8 cellular contexts compared by ENCODE assay signal in the genomic region with DNA sequence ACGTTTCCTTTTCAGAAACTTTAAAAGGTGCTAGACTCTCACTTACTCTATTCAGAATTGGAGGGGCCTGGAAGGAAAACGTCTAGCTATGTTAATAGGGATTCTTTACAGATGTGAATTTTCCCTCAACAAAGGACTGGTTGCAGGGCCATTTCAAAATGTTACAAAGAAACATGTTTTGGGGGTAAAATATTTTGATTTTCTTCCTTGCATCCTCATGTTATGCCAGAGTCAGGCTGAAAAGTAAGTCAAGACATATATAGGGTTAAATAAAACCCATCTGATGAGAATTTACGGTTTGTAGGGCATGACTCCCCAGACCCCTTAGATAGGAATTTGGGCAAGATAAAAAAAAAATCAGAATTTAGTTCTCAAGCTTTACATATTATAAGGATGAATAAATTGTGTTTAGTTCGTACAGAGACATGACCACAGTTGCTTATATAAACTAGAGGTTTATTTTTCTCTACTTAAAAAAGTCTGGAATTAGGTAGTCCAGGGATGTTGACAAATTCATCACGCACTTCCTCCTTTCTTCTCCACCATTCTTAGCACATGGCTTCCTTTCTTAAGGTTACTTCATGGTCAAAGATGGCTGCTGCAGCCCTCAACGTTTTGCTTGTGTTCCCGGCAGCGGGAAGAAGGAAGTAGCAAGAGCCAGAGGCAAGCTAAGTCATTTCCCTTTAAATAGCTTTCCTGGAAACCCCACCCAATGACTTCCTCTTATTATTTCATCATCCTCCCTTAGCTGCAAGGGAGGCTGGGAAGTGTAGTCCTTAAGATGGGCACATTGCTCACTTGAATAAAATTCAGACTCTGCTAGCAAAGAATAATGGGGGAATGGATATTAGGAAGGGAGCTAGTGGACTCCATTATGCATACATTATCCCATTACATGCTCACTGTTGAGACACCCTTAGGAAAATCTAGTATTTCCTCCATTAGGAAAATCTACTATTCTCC. TPM values are rescaled to one million over a fixed set of nuclear protein-coding genes. Genes with fewer than 3 reads are reported as not detected.
A peak's percentile ranks its signal among the peaks of the same experiment; 100 is the strongest.
DNase-seq lines count a peak whose midpoint lies in the region; ATAC-seq, FAIRE-seq and TF ChIP-seq lines count a peak whose summit lies in the region.
"Not testable (repeated sequence)": the region's sequence is repeated elsewhere in the genome, so short reads cannot be mapped to it uniquely, and the experiment has no call there.

No MANE protein-coding gene starts in this region.

- ATAC-seq in A549 (peak in 1 of 2 experiments; percentile 58; a peak in 3 of 6 replicates), HG02798 (IDR thresholded peaks at IDR 0.05; ENCODE audit: poor library complexity, unreplicated experiment) (peak; percentile 60)

- CTCF ChIA-PET in A549 (lab: Yijun Ruan, JAX), result interaction anchor here (0.8 to 2.4 kb wide), 6 partner anchors 19 to 142 kb away, joined by 3 to 8 read pairs (median 4); no protein-coding TSS in a partner anchor

- H2AFZ ChIP-seq in osteoblast (ENCODE audit: low read length), result not testable (repeated sequence)

- H3K4me3 ChIP-seq in A549; osteoblast (ENCODE audit: insufficient read depth, low read length): not testable (repeated sequence)

- H3K27ac Mint-ChIP-seq in activated naive CD8-positive, alpha-beta T cell, result peak overlapping the region; percentile 97

- not testable (repeated sequence) for TF ChIP-seq CTCF in A549 (IDR thresholded peaks at IDR 0.05); GM13976 (IDR thresholded peaks at IDR 0.05; ENCODE audit: borderline replicate concordance, control extremely low read depth, extremely low read depth, insufficient read depth, missing control alignments); osteoblast (IDR thresholded peaks at IDR 0.05; ENCODE audit: extremely low read depth, low read depth, low read length)

- H3K79me2 ChIP-seq in osteoblast (ENCODE audit: insufficient read depth, low read length), result not testable (repeated sequence)

- not testable (repeated sequence) for H3K27me3 Mint-ChIP-seq in activated naive CD8-positive, alpha-beta T cell

- not testable (repeated sequence) for H3K9me3 Mint-ChIP-seq in activated naive CD8-positive, alpha-beta T cell (ENCODE audit: low read depth)

- not testable (repeated sequence) for TF ChIP-seq EP300 in A549 (IDR thresholded peaks at IDR 0.05)

- TF ChIP-seq RAD21 in A549 (conservative IDR thresholded peaks at IDR 0.05 in 1 of 2, IDR thresholded peaks at IDR 0.05 in 1 of 2), result not testable (repeated sequence)

- H3K9me3 ChIP-seq in A549, result peaks cover 20% of the 10 kb centered on the region; the same call in 2 of the 3 replicates
- not testable (repeated sequence) for H3K9me3 ChIP-seq in osteoblast (ENCODE audit: low read depth, low read length)

- peaks cover 27% of the 10 kb centered on the region for H3K4me1 Mint-ChIP-seq in activated naive CD8-positive, alpha-beta T cell (ENCODE audit: low read depth)

- DNase-seq in A549 (ENCODE audit: low read depth in 1 of 2, low spot score in 1 of 2) (peak; percentile 44 to 88), GM13976 (ENCODE audit: low spot score) (peak; percentile 54), NCI-H2171 treated with DMSO at 0.1 percent for 48 hours (lab: John Stamatoyannopoulos, UW) (peak; percentile 85), SW480 (ENCODE audit: low spot score) (peak; percentile 46), glomerular endothelial cell (ENCODE audit: extremely low read depth, low read depth, low spot score) (peak; percentile 68), osteoblast (ENCODE audit: insufficient read length, low spot score, missing footprints) (peak; percentile 85)

- H3K4me2 ChIP-seq in A549; osteoblast (ENCODE audit: insufficient read depth, low read length): not testable (repeated sequence)

- peak overlapping the region in 1 of 2 experiments; percentile 83; a peak in 3 of 6 replicates for H3K27ac ChIP-seq in A549
- not testable (repeated sequence) for H3K27ac ChIP-seq in osteoblast (ENCODE audit: low read depth, low read length)

- not testable (repeated sequence) for FAIRE-seq in A549 (lab: Jason Lieb, UNC)

- H3K27me3 ChIP-seq in osteoblast (ENCODE audit: insufficient read depth, low read length), result not testable (repeated sequence)

- H3K36me3 Mint-ChIP-seq in activated naive CD8-positive, alpha-beta T cell, result not testable (repeated sequence)

- not testable (repeated sequence) for H4K20me1 ChIP-seq in osteoblast (ENCODE audit: insufficient read depth, low read length)

- H3K4me1 ChIP-seq in A549, result peaks cover 28% of the 10 kb centered on the region
- H3K4me1 ChIP-seq in osteoblast (ENCODE audit: insufficient read depth, low read length), result peaks cover 29% of the 10 kb centered on the region

- H3K36me3 ChIP-seq in osteoblast (ENCODE audit: insufficient read depth, low read length), result not testable (repeated sequence)

- WGBS in A549 (ENCODE audit: missing lambda C conversion rate), result 67% methylated on average over 8 of the region's 8 CpGs

- in situ Hi-C loops in GM13976 (cut with MboI; ENCODE audit: low sequenced_read_pairs, unreplicated experiment), result not testable (repeated sequence)

- H3K4me3 Mint-ChIP-seq in activated naive CD8-positive, alpha-beta T cell, result peak overlapping the region; percentile 30

- not testable (repeated sequence) for TF ChIP-seq POLR2A in A549 (IDR thresholded peaks at IDR 0.05; ENCODE audit: low read length)

- POLR2A ChIA-PET in A549 (lab: Yijun Ruan, JAX), result interaction anchor here (1.3 to 3.6 kb wide), 2 partner anchors 11 to 12 kb away, joined by 6 to 30 read pairs; partner anchors contain the start of gene HAPSTR1

TF ChIP-seq in A549, 52 proteins besides CTCF, POLR2A, EP300 and RAD21:
- TF ChIP-seq, protein P1, sequence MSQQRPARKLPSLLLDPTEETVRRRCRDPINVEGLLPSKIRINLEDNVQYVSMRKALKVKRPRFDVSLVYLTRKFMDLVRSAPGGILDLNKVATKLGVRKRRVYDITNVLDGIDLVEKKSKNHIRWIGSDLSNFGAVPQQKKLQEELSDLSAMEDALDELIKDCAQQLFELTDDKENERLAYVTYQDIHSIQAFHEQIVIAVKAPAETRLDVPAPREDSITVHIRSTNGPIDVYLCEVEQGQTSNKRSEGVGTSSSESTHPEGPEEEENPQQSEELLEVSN (IDR thresholded peaks at IDR 0.05; ENCODE audit: borderline replicate concordance, low read depth), result 0 out of 2 replicates have a peak, but pooled peaks have one; percentile 31
- TF ChIP-seq CEBPB (IDR thresholded peaks at IDR 0.05) (peak in 1 of 2 experiments; percentile 82; a peak in 2 of 4 replicates), FOSL2 (CRISPR knock-in tag; IDR thresholded peaks at IDR 0.05) (peak; percentile 28; the same call in 1 of the 2 replicates)
- TF ChIP-seq FOSL2 (IDR thresholded peaks at IDR 0.05), result not testable (repeated sequence)
- TF ChIP-seq, protein P2, sequence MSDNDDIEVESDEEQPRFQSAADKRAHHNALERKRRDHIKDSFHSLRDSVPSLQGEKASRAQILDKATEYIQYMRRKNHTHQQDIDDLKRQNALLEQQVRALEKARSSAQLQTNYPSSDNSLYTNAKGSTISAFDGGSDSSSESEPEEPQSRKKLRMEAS (IDR thresholded peaks at IDR 0.05), result 0 out of 2 replicates have a peak, but pooled peaks have one; percentile 29
TF ChIP-seq in A549: peak in this region for 4; not testable (repeated sequence) for 48.

RNA-seq across cellular contexts. Expression of gene HAPSTR1, which starts 12.7 kb away (rescaled TPM):
- polyA plus RNA-seq in A549 (2011; rRNA removed) (36.9 and 41.8 TPM in 2 replicates), A549 (2017; fragmentation: RNase III; extraction: RNeasy Plus Mini Kit Qiagen cat#74134 plus additional on column Dnase treatment) (22.4 to 24.4 TPM (median 22.9 TPM) in 3 replicates)
- polyA plus RNA-seq in A549 (2012; cell fraction: cytosol; rRNA removed), result 6.9 and 8.8 TPM in 2 replicates
- polyA plus RNA-seq in A549 (2012; cell fraction: nucleus; rRNA removed), result 5.1 and 9.1 TPM in 2 replicates
- polyA minus RNA-seq in A549 (2011; rRNA and poly(A)+ RNA removed), result 42.9 and 44.1 TPM in 2 replicates
- total RNA-seq in glomerular endothelial cell (47.4 and 94.9 TPM in 2 replicates), osteoblast (86.3 and 93.4 TPM in 2 replicates)
